Comparison of ENCODE assay signal across 10 cellular contexts in genomic region chr1:9792156-9793042, GRCh38. TPM values are rescaled to one million over a fixed set of nuclear protein-coding genes. Genes with fewer than 3 reads are reported as not detected.
A peak's percentile ranks its signal among the peaks of the same experiment; 100 is the strongest.
DNase-seq lines count a peak whose midpoint lies in the region; ATAC-seq, FAIRE-seq and TF ChIP-seq lines count a peak whose summit lies in the region.
"Had no signal": no experiment of that assay in that cellular context is flagged by ENCODE, and none has a peak within 500 bp of the region (broad histone marks: within the 10 kb centered on the region; RNA-seq: fewer than 3 reads in every experiment).

No MANE protein-coding gene starts in this region.

- H3K27ac ChIP-seq in DND-41 (ENCODE audit: low read length): 0 out of 2 replicates have a peak overlapping the region, but pooled peaks have one; percentile 0
- H3K27ac ChIP-seq: transverse colon had no signal

- 0 out of 2 replicates have a peak overlapping the region, but pooled peaks have one; percentile 9 for H3K4me3 Mint-ChIP-seq in WTC11
- H3K4me3 Mint-ChIP-seq: activated CD4-positive, alpha-beta memory T cell treated with anti-CD3 and anti-CD28 coated beads for 36 hours had no signal

- H3K4me3 ChIP-seq in DND-41 (ENCODE audit: low read depth in 1 of 2, low read length in 2 of 2): no peak overlapping the region
- H3K4me3 ChIP-seq: transverse colon had no signal

- H3K4me2 ChIP-seq in DND-41 (ENCODE audit: insufficient read depth, low read length): no peak overlapping the region

- DNase-seq in DND-41 (no peak), NCI-H1105 treated with DMSO at 0.1 percent for 48 hours (lab: John Stamatoyannopoulos, UW) (peak; percentile 98), WTC11 (ENCODE audit: low spot score) (peak; percentile 62), myocyte (ENCODE audit: low read depth) (peak; percentile 71), urothelium cell line (ENCODE audit: low spot score) (no peak), RPMI8226 (no peak)
- no peak for DNase-seq in activated CD8-positive, alpha-beta memory T cell treated with anti-CD3 and anti-CD28 coated beads, Interleukin-2, amount 50 U/mL, for 48 hours
- DNase-seq: activated CD4-positive, alpha-beta memory T cell treated with anti-CD3 and anti-CD28 coated beads for 36 hours; transverse colon had no signal

- CTCF ChIA-PET in WTC11 (lab: Charles Lee): interaction anchor here (0.6 to 3.5 kb wide), 10 partner anchors 8 to 278 kb away, joined by 3 to 21 read pairs (median 4); no protein-coding TSS in a partner anchor

- H3K36me3 ChIP-seq in DND-41 (ENCODE audit: insufficient read depth, low read length): 0 out of 2 replicates have a peak, but pooled peaks cover 3% of the 10 kb centered on the region
- H3K36me3 ChIP-seq: transverse colon had no signal

- peaks cover 10% of the 10 kb centered on the region; the same call in 1 of the 2 replicates for H3K36me3 Mint-ChIP-seq in WTC11
- H3K36me3 Mint-ChIP-seq: activated CD4-positive, alpha-beta memory T cell treated with anti-CD3 and anti-CD28 coated beads for 36 hours had no signal

- ATAC-seq in DND-41 (ENCODE audit: insufficient read depth, low read depth) (no peak), WTC11 (peak; percentile 95), GM21515 (IDR thresholded peaks at IDR 0.05; ENCODE audit: unreplicated experiment) (no peak)

- no peak overlapping the region for H2AFZ ChIP-seq in DND-41 (ENCODE audit: low read depth, low read length)

- no peaks in the 10 kb centered on the region for H3K9me3 ChIP-seq in DND-41 (ENCODE audit: insufficient read depth, low read length, severe bottlenecking)
- H3K9me3 ChIP-seq: transverse colon had no signal

- H3K4me1 Mint-ChIP-seq in WTC11: peaks cover 58% of the 10 kb centered on the region

- H3K27me3 ChIP-seq in DND-41 (ENCODE audit: insufficient read depth, low read length, poor library complexity): no peaks in the 10 kb centered on the region
- H3K27me3 ChIP-seq: transverse colon had no signal

- H3K9ac ChIP-seq in DND-41 (ENCODE audit: low read depth, low read length): no peak overlapping the region

- POLR2A ChIA-PET in WTC11 (lab: Charles Lee): no interaction called here

- peaks cover 97% of the 10 kb centered on the region for H3K79me2 ChIP-seq in DND-41 (ENCODE audit: insufficient read depth, low read length)

- peaks cover 13% of the 10 kb centered on the region for H3K9me3 Mint-ChIP-seq in WTC11
- H3K9me3 Mint-ChIP-seq: activated CD4-positive, alpha-beta memory T cell treated with anti-CD3 and anti-CD28 coated beads for 36 hours had no signal

- H3K27ac Mint-ChIP-seq in WTC11: peak overlapping the region; percentile 96
- H3K27ac Mint-ChIP-seq: activated CD4-positive, alpha-beta memory T cell treated with anti-CD3 and anti-CD28 coated beads for 36 hours had no signal

- peaks cover 17% of the 10 kb centered on the region for H3K4me1 ChIP-seq in DND-41 (ENCODE audit: insufficient read depth, low read length)

- no peak for FAIRE-seq in urothelium cell line (lab: Jason Lieb, UNC)

- peaks cover 26% of the 10 kb centered on the region for H4K20me1 ChIP-seq in DND-41 (ENCODE audit: insufficient read depth, low read length)

- no peaks in the 10 kb centered on the region for H3K27me3 Mint-ChIP-seq in WTC11 (ENCODE audit: low read depth)
- H3K27me3 Mint-ChIP-seq: activated CD4-positive, alpha-beta memory T cell treated with anti-CD3 and anti-CD28 coated beads for 36 hours had no signal

- peak; percentile 8 for TF ChIP-seq CTCF in DND-41 (IDR thresholded peaks at IDR 0.05; ENCODE audit: borderline replicate concordance, extremely low read depth, low read length, poor library complexity, severe bottlenecking)
- no peak for TF ChIP-seq CTCF in WTC11 (IDR thresholded peaks at IDR 0.05)

TF ChIP-seq in WTC11, 78 proteins besides CTCF, POLR2A, EP300 and RAD21:
- TF ChIP-seq ZNF416 (CRISPR knock-in tag; IDR thresholded peaks at IDR 0.05): no peak
- TF ChIP-seq SMAD4 (CRISPR knock-in tag; IDR thresholded peaks at IDR 0.05): no peak
- no peak for TF ChIP-seq MAX (CRISPR knock-in tag; IDR thresholded peaks at IDR 0.05)
- no peak for TF ChIP-seq ZNF263 (CRISPR knock-in tag; IDR thresholded peaks at IDR 0.05; ENCODE audit: low read depth)
- no peak for TF ChIP-seq OVOL2 (CRISPR knock-in tag; IDR thresholded peaks at IDR 0.05; ENCODE audit: borderline replicate concordance)

RNA-seq across cellular contexts. Expression of gene CLSTN1, which starts 31.4 kb away (rescaled TPM):
- total RNA-seq in WTC11 (2021): 119 to 128 TPM (median 124 TPM) in 3 replicates
- 17.1 and 23.5 TPM in 2 replicates for total RNA-seq in myocyte
- 71.5 TPM for polyA plus RNA-seq in myocyte (2012)

Comparison
In these comparisons a context has a peak if more than half of its experiments do, and no peak if none do; other contexts are left out.
1. DNase-seq: peak in NCI-H1105 treated with DMSO at 0.1 percent for 48 hours (single experiment), WTC11 (single experiment) and myocyte (single experiment); none in DND-41 (single experiment), urothelium cell line (single experiment), RPMI8226 (single experiment) and activated CD8-positive, alpha-beta memory T cell treated with anti-CD3 and anti-CD28 coated beads, Interleukin-2, amount 50 U/mL, for 48 hours (single experiment).